In genomic region chr2:164567335-164567989, GRCh38 we compare ENCODE assay signal across 22 cellular contexts. TPM values are rescaled to one million over a fixed set of nuclear protein-coding genes. Genes with fewer than 3 reads are reported as not detected.
A peak's percentile ranks its signal among the peaks of the same experiment; 100 is the strongest.
DNase-seq lines count a peak whose midpoint lies in the region; ATAC-seq, FAIRE-seq and TF ChIP-seq lines count a peak whose summit lies in the region.
"Had no signal": no experiment of that assay in that cellular context is flagged by ENCODE, and none has a peak within 500 bp of the region (broad histone marks: within the 10 kb centered on the region; RNA-seq: fewer than 3 reads in every experiment).

No MANE protein-coding gene starts in this region.

- no peaks in the 10 kb centered on the region for H3K36me3 ChIP-seq in kidney (ENCODE audit: control insufficient read depth in 1 of 2, insufficient read depth in 2 of 2, low read length in 2 of 2)
- peaks cover 0 to 3% of the 10 kb centered on the region in 2 experiments for H3K36me3 ChIP-seq in mesenchymal stem cell (ENCODE audit: control insufficient read depth in 1 of 2, insufficient read depth in 2 of 2, low read depth in 1 of 2, low read length in 2 of 2)
- H3K36me3 ChIP-seq: HAP-1 had no signal

- ATAC-seq in HG03439 (IDR thresholded peaks at IDR 0.05; ENCODE audit: unreplicated experiment) = no peak
- no peak for ATAC-seq in HG03025 (IDR thresholded peaks at IDR 0.05; ENCODE audit: low FRiP score, unreplicated experiment)

- H3K14ac ChIP-seq in mesenchymal stem cell (ENCODE audit: low read length in 2 of 2) = no peak overlapping the region

- no peak overlapping the region for H2BK5ac ChIP-seq in mesenchymal stem cell (ENCODE audit: low read depth, low read length, poor library complexity, severe bottlenecking)

- no peak overlapping the region for H2AK5ac ChIP-seq in mesenchymal stem cell (ENCODE audit: low read length, severe bottlenecking)

- peak overlapping the region in 1 of 2 donors; percentile 74 for H3K9ac ChIP-seq in kidney (ENCODE audit: low read length in 2 of 2)
- no peak overlapping the region for H3K9ac ChIP-seq in mesenchymal stem cell (ENCODE audit: low read length)
- H3K9ac ChIP-seq: GM23248 had no signal

- peak overlapping the region; percentile 54 for H3K27ac ChIP-seq in 22Rv1
- H3K27ac ChIP-seq in kidney (ENCODE audit: low read depth in 2 of 2, low read length in 2 of 2) = peak overlapping the region; percentile 62 to 72
- peak overlapping the region; percentile 9 for H3K27ac ChIP-seq in mesenchymal stem cell (ENCODE audit: low read length, poor library complexity, severe bottlenecking)
- H3K27ac ChIP-seq: GM23248 had no signal

- H4K91ac ChIP-seq in mesenchymal stem cell (ENCODE audit: low read length) = no peak overlapping the region

- H3K4me1 ChIP-seq in kidney (ENCODE audit: control insufficient read depth in 1 of 2, insufficient read depth in 1 of 2, low read depth in 1 of 2, low read length in 2 of 2) (peaks cover 5 to 21% of the 10 kb centered on the region in 2 donors), mesenchymal stem cell (ENCODE audit: control insufficient read depth, insufficient read depth, low read depth, low read length) (peaks cover 4% of the 10 kb centered on the region)

- no peak overlapping the region for H2BK12ac ChIP-seq in mesenchymal stem cell (ENCODE audit: low read length in 2 of 2)

- FAIRE-seq in RCC 7860 (lab: Jason Lieb, UNC) (peak; percentile 38), kidney (lab: Jason Lieb, UNC) (no peak)
- FAIRE-seq: A204.1, GM12891 had no signal

- H2BK120ac ChIP-seq in mesenchymal stem cell (ENCODE audit: low read depth, low read length) = no peak overlapping the region

- H3K9me3 ChIP-seq in kidney (ENCODE audit: control insufficient read depth in 1 of 2, low read length in 2 of 2) (no peaks in the 10 kb centered on the region), mesenchymal stem cell (ENCODE audit: control insufficient read depth, low read length) (no peaks in the 10 kb centered on the region)
- H3K9me3 ChIP-seq: HAP-1 had no signal

- no peak overlapping the region for H2BK15ac ChIP-seq in mesenchymal stem cell (ENCODE audit: low read depth, poor library complexity, severe bottlenecking)

- H3K18ac ChIP-seq in mesenchymal stem cell (ENCODE audit: low read depth in 1 of 2, low read length in 2 of 2) = no peak overlapping the region

- no peaks in the 10 kb centered on the region for H3K27me3 ChIP-seq in mesenchymal stem cell (ENCODE audit: control insufficient read depth in 1 of 2, insufficient read depth in 1 of 2, low read length in 2 of 2)

- H3K4me2 ChIP-seq in mesenchymal stem cell (ENCODE audit: low read length, poor library complexity, severe bottlenecking) = no peak overlapping the region

- peaks cover 8% of the 10 kb centered on the region for H3K79me1 ChIP-seq in mesenchymal stem cell (replicated peaks; ENCODE audit: low read length, poor library complexity, severe bottlenecking)

- H3K4me3 ChIP-seq in kidney (ENCODE audit: low read length in 2 of 2) (peak overlapping the region; percentile 57 to 68), mesenchymal stem cell (ENCODE audit: insufficient read depth in 1 of 2, low read depth in 1 of 2, low read length in 2 of 2) (no peak overlapping the region)
- H3K4me3 ChIP-seq: GM23248, HAP-1 had no signal

- TF ChIP-seq CTCF in 22Rv1 (IDR thresholded peaks at IDR 0.05) (no peak), kidney (IDR thresholded peaks at IDR 0.05; ENCODE audit: borderline replicate concordance, extremely low read depth, insufficient read depth) (no peak)

- no CpG with 5 or more reads among the region's 3 CpGs for WGBS in mesenchymal stem cell

- no peak overlapping the region for H4K8ac ChIP-seq in mesenchymal stem cell (ENCODE audit: low read length)

- no peak overlapping the region for H3K4ac ChIP-seq in mesenchymal stem cell (ENCODE audit: low read depth in 1 of 2, low read length in 2 of 2)

- H3K23ac ChIP-seq in mesenchymal stem cell (ENCODE audit: low read length in 2 of 2) = no peak overlapping the region

- intact Hi-C loops in kidney (cut with DNase I) = no loop called here

- no peak overlapping the region for H2AFZ ChIP-seq in mesenchymal stem cell (ENCODE audit: low read depth, low read length)
- H2AFZ ChIP-seq: GM23248 had no signal

- DNase-seq in RCC 7860 (ENCODE audit: low spot score) (no peak), kidney (no peak), mesenchymal stem cell (no peak)
- DNase-seq in activated CD4-positive, alpha-beta T cell treated with anti-CD3 and anti-CD28 coated beads for 48 hours = no peak
- no peak for DNase-seq in stimulated activated CD8-positive, alpha-beta memory T cell treated with anti-CD3 and anti-CD28 coated beads, Interleukin-4, amount 100 ng/mL, for 48 hours
- DNase-seq: Calu3; CD4-positive, alpha-beta T cell; GM23248; KBM-7; NCI-H1105 treated with DMSO at 0.1 percent for 48 hours; NCI-H187; NCI-H2107; NCI-H510A treated with DMSO at 0.1 percent for 48 hours; OCI-M1; SHP77 treated with DMSO at 0.1 percent for 48 hours had no signal

RNA-seq across cellular contexts. Expression of gene GRB14, which starts 53.8 kb away (rescaled TPM):
- 41.7 TPM for total RNA-seq in kidney
- 71.3 TPM for polyA plus RNA-seq in kidney (ENCODE audit: insufficient read depth, low read depth, low replicate concordance)
- 0.07 TPM for polyA plus RNA-seq in mesenchymal stem cell (2013, experiment 1 of 2)
- 0.07 TPM for polyA plus RNA-seq in mesenchymal stem cell (2013, experiment 2 of 2)
- total RNA-seq: CD4-positive, alpha-beta T cell; GM23248; RPMI7951 had no signal

Comparison
In these comparisons a context has a peak if more than half of its experiments do, and no peak if none do; other contexts are left out.
1. H3K27ac ChIP-seq: peak in every context shown above with its lines; median percentile 67 in kidney; 54 in 22Rv1; 9 in mesenchymal stem cell.
2. H3K4me3 ChIP-seq: peak in kidney (2 of 2); none in mesenchymal stem cell (0 of 2).